ENCODE assay signal across 11 cellular contexts in the genomic region with DNA sequence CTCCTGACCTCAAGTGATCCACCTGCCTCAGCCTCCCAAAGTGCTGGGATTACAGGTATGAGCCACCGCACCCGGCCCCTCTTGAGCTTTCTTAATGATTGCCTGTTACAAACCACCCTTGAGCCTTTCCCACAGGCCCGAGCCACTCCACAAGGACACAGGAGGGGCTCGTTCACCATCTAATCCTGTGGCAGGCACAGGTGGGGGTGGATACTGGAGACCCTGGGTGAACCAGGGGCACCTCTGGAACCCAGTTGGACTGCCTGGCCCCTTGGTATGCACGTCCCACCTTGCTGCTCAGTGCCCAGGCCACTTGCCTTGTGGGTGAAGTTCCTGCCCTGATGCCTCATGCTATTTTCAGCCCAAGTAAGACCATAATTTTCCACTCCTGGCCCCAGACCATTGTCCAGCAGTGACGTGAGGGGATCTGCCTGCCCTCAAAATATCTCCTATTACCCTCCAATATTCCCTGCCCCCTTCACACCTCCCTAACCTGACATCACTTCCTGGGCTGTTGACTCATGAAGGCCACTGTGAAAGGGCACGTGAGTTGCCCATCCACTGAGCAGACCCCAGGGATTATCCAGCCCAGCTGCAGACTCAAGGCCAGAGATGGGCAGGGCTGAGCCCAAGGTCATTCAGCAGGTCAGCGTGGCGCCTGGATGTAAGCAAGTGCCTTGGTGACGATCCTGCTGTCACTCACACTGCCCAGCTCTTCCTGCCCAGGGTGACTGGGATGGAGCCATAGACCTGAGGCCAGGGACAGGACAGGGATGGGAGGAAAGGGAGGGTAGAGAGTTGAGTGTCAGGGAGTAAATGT. TPM values are rescaled to one million over a fixed set of nuclear protein-coding genes. Genes with fewer than 3 reads are reported as not detected.
A peak's percentile ranks its signal among the peaks of the same experiment; 100 is the strongest.
DNase-seq lines count a peak whose midpoint lies in the region; ATAC-seq and TF ChIP-seq lines count a peak whose summit lies in the region.
"Had no signal": no experiment of that assay in that cellular context is flagged by ENCODE, and none has a peak within 500 bp of the region (broad histone marks: within the 10 kb centered on the region; RNA-seq: fewer than 3 reads in every experiment).

No MANE protein-coding gene starts in this region.

- in situ Hi-C loops in HAP-1 (cut with MboI; ENCODE audit: low sequenced_read_pairs), result no loop called here

- H3K9me3 ChIP-seq in PC-9 (ENCODE audit: insufficient read depth, low read depth), result no peaks in the 10 kb centered on the region
- no peaks in the 10 kb centered on the region for H3K9me3 ChIP-seq in right lobe of liver
- H3K9me3 ChIP-seq in MM.1S (replicated peaks; ENCODE audit: insufficient read depth, low read length), result no peaks in the 10 kb centered on the region
- no peaks in the 10 kb centered on the region for H3K9me3 ChIP-seq in HAP-1
- H3K9me3 ChIP-seq: body of pancreas, ovary had no signal

- DNase-seq in AG20443 (ENCODE audit: low spot score) (peak; percentile 37), PC-9 (no peak), fibroblast of mammary gland (ENCODE audit: low read depth) (peak; percentile 58), right lobe of liver (peak in 2 of 3 donors; percentile 17 to 32), MM.1S (no peak), Calu3 (no peak), HAP-1 (ENCODE audit: low spot score in 2 of 2) (no peak), NCI-H1436 treated with DMSO at 0.1 percent for 48 hours (lab: John Stamatoyannopoulos, UW) (no peak)
- DNase-seq: DMS153 had no signal

- no peak overlapping the region for H3K27ac Mint-ChIP-seq in Calu3 (ENCODE audit: unreplicated experiment)

- no peak overlapping the region for H3K4me3 Mint-ChIP-seq in Calu3 (ENCODE audit: low read depth, unreplicated experiment)

- POLR2A ChIA-PET in PC-9 (lab: Charles Lee; ENCODE audit: unreplicated experiment), result interaction anchor here (0.6 to 0.9 kb wide), 2 partner anchors 45 to 233 kb away, joined by 3 to 5 read pairs; no protein-coding TSS in a partner anchor

- no peak overlapping the region for H3K9ac ChIP-seq in MM.1S (ENCODE audit: low read length)

- 79% methylated on average over 4 of the region's 10 CpGs for WGBS in right lobe of liver (ENCODE audit: insufficient coverage, low coverage, low lambda C conversion rate, missing lambda C conversion rate)

- H3K27ac ChIP-seq in PC-9 (0 out of 2 replicates have a peak overlapping the region, but pooled peaks have one; percentile 4), right lobe of liver (no peak overlapping the region), MM.1S (ENCODE audit: low read length) (no peak overlapping the region)
- H3K27ac ChIP-seq: body of pancreas, ovary had no signal

- H3K4me2 ChIP-seq in PC-9 (no peak overlapping the region), MM.1S (ENCODE audit: low read depth, low read length) (no peak overlapping the region)

- H3K27me3 ChIP-seq in PC-9 (ENCODE audit: insufficient read depth, low read depth) (no peaks in the 10 kb centered on the region), right lobe of liver (no peaks in the 10 kb centered on the region), MM.1S (replicated peaks; ENCODE audit: insufficient read depth, low read length) (no peaks in the 10 kb centered on the region), HAP-1 (ENCODE audit: low read depth) (no peaks in the 10 kb centered on the region)
- H3K27me3 ChIP-seq: body of pancreas, ovary had no signal

- H2AFZ ChIP-seq in PC-9, result no peak overlapping the region
- no peak overlapping the region for H2AFZ ChIP-seq in MM.1S (ENCODE audit: low read length)

- intact Hi-C loops in PC-9 (cut with micrococcal nuclease; ENCODE audit: unreplicated experiment), result loop anchor here (1.0 to 5.0 kb wide), 2 partner anchors 19 to 315 kb away; a partner anchor contains a TSS
- intact Hi-C loops in right lobe of liver (cut with DNase I), result loop anchor here in 1 of 2 donors (5.0 kb wide), 1 partner anchor 50 kb away; no protein-coding TSS in a partner anchor
- intact Hi-C loops in Calu3 (cut with micrococcal nuclease; ENCODE audit: unreplicated experiment), result no loop called here

- ATAC-seq in right lobe of liver, result no peak
- ATAC-seq: body of pancreas had no signal

- H3K36me3 ChIP-seq in PC-9 (ENCODE audit: low read depth) (no peaks in the 10 kb centered on the region), right lobe of liver (no peaks in the 10 kb centered on the region), MM.1S (replicated peaks; ENCODE audit: insufficient read depth, low read length) (no peaks in the 10 kb centered on the region), HAP-1 (replicated peaks) (no peaks in the 10 kb centered on the region)
- H3K36me3 ChIP-seq: ovary had no signal

- H3F3A ChIP-seq in PC-9 (ENCODE audit: insufficient read depth, low read depth) (peaks cover 5% of the 10 kb centered on the region; the same call in 1 of the 2 replicates), MM.1S (ENCODE audit: insufficient read depth, low read length) (no peaks in the 10 kb centered on the region)

- TF ChIP-seq CTCF in PC-9 (conservative IDR thresholded peaks at IDR 0.05) (no peak), fibroblast of mammary gland (conservative IDR thresholded peaks at IDR 0.05; ENCODE audit: control insufficient read depth, insufficient read depth, low read depth, low read length) (no peak), right lobe of liver (IDR thresholded peaks at IDR 0.05) (no peak), MM.1S (IDR thresholded peaks at IDR 0.05; ENCODE audit: low read length) (no peak), Calu3 (IDR thresholded peaks at IDR 0.05; ENCODE audit: unreplicated experiment) (no peak)

- H3K4me1 Mint-ChIP-seq in Calu3 (ENCODE audit: low read depth, unreplicated experiment), result peaks cover 19% of the 10 kb centered on the region

- no peaks in the 10 kb centered on the region for H3K79me2 ChIP-seq in PC-9 (ENCODE audit: low read depth)
- no peaks in the 10 kb centered on the region for H3K79me2 ChIP-seq in MM.1S (ENCODE audit: low read length)

- H3K4me3 ChIP-seq in PC-9 (no peak overlapping the region), fibroblast of mammary gland (ENCODE audit: control insufficient read depth, low read depth, low read length) (no peak overlapping the region), right lobe of liver (no peak overlapping the region), MM.1S (ENCODE audit: low read length) (no peak overlapping the region), HAP-1 (no peak overlapping the region)
- H3K4me3 ChIP-seq: body of pancreas, ovary had no signal

- H4K20me1 ChIP-seq in PC-9 (ENCODE audit: insufficient read depth) (no peaks in the 10 kb centered on the region), MM.1S (ENCODE audit: insufficient read depth, low read length) (no peaks in the 10 kb centered on the region)

- H3K36me3 Mint-ChIP-seq in Calu3 (ENCODE audit: insufficient read depth, unreplicated experiment), result no peaks in the 10 kb centered on the region

- no TSS peak for BruUV-seq in PC-9 (replicated peaks; lab: Mats Ljungman, UMichigan)
- no TSS peak for BruUV-seq in Calu3 (replicated peaks; lab: Mats Ljungman, UMichigan)

- H3K9me3 Mint-ChIP-seq in Calu3 (ENCODE audit: low read depth, unreplicated experiment), result no peaks in the 10 kb centered on the region

- CTCF ChIA-PET in PC-9 (lab: Charles Lee), result interaction anchor here (0.6 to 1.7 kb wide), 10 partner anchors 13 to 515 kb away, joined by 3 to 10 read pairs (median 4); no protein-coding TSS in a partner anchor
- CTCF ChIA-PET in Calu3 (lab: Charles Lee), result interaction anchor here (0.5 to 2.2 kb wide), 6 partner anchors 10 to 381 kb away, joined by 3 to 18 read pairs (median 5); no protein-coding TSS in a partner anchor

- H3K9me2 ChIP-seq in PC-9 (ENCODE audit: insufficient read depth) (no peaks in the 10 kb centered on the region; the same call in 1 of the 2 replicates), MM.1S (replicated peaks; ENCODE audit: insufficient read depth, low read length) (no peaks in the 10 kb centered on the region)

- no peak for TF ChIP-seq POLR2A in right lobe of liver (IDR thresholded peaks at IDR 0.05)

- no peaks in the 10 kb centered on the region for H3K27me3 Mint-ChIP-seq in Calu3 (ENCODE audit: unreplicated experiment)

- H3K4me1 ChIP-seq in PC-9 (replicated peaks; ENCODE audit: insufficient read depth), result peaks cover 54% of the 10 kb centered on the region
- H3K4me1 ChIP-seq in right lobe of liver, result peaks cover 0 to 34% (median 3%) of the 10 kb centered on the region in 4 donors
- H3K4me1 ChIP-seq in MM.1S (ENCODE audit: low read length), result peaks cover 5% of the 10 kb centered on the region
- H3K4me1 ChIP-seq in HAP-1, result peaks cover 6% of the 10 kb centered on the region

RNA-seq across cellular contexts. Expression of a gene that starts 19.6 kb away (rescaled TPM):
- 19.8 and 22.5 TPM in 2 replicates for total RNA-seq in PC-9 (2021)
- total RNA-seq in right lobe of liver, result 1 to 10 TPM; 2.6 to 5.1 (median 3.5) TPM
- total RNA-seq in Calu3 (2022), result 1.6 and 2.3 TPM in 2 replicates

RNA-seq across cellular contexts. Expression of a gene that starts 34.5 kb away (rescaled TPM):
- total RNA-seq in PC-9 (2021) (29.7 and 34.7 TPM in 2 replicates), right lobe of liver (1 to 10 TPM in 1 of 6 experiments, under 1 TPM in 5; 0.24 to 1.8 (median 0.62) TPM), Calu3 (2022) (0.42 TPM in 1 of 2 replicates, not detected in the other)
- total RNA-seq: body of pancreas had no signal

Comparison
In these comparisons a context has a peak if more than half of its experiments do, and no peak if none do; other contexts are left out.
1. DNase-seq: peak in AG20443 (single experiment), fibroblast of mammary gland (single experiment) and right lobe of liver (2 of 3); none in PC-9 (0 of 2), MM.1S (single experiment), Calu3 (single experiment), HAP-1 (0 of 2) and NCI-H1436 treated with DMSO at 0.1 percent for 48 hours (single experiment).
2. RNA of a gene that starts 34.5 kb away (total RNA-seq): 29.7 to 34.7 TPM in PC-9; 0.24 to 1.8 TPM in right lobe of liver and 0.42 TPM in Calu3; every median in the first group is over 10 times any median in the second.